ENCODE assay signal across 8 cellular contexts in the genomic region with DNA sequence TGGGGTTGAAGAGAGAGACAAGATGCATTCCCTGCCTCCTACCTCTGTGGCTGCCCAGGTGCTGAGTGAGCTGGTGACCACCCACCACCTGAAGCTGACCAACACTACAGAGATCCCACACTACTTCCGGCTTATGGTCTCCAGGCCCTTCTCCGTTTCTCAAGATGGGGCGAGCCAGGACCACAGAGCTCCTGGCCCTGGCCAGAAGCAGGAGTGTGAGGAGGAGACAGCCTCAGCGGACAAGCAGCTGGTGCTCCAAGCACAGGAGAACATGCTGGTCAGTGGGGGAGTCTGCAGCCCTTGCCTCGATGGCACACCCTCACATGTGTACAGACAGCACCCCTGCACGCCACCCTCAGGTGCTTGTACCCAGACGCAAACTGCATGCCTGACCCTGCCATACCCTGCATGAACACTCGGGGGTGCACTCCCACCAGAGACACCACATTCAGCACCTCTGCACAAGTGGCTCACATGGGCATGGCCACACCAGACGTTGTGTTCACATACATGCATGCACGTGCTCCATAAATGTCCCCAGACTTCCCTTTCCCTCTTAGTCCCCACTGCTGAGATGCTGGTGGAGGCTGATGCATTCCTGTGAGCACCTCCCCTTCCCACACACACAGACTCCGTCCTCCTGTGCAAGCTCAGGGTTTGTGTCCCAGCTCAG. TPM values are rescaled to one million over a fixed set of nuclear protein-coding genes. Genes with fewer than 3 reads are reported as not detected.
DNase-seq lines count a peak whose midpoint lies in the region; ATAC-seq and TF ChIP-seq lines count a peak whose summit lies in the region.

No MANE protein-coding gene starts in this region.

- peak overlapping the region; percentile 11 for H3K4me3 Mint-ChIP-seq in neural progenitor cell

- H3K4me3 ChIP-seq in esophagus squamous epithelium (no peak overlapping the region), neural progenitor cell (no peak overlapping the region), thoracic aorta (no peak overlapping the region)

- no peaks in the 10 kb centered on the region for H4K20me1 ChIP-seq in neural progenitor cell (ENCODE audit: low read depth)

- no peak overlapping the region for H3K4me2 ChIP-seq in neural progenitor cell

- H2AFZ ChIP-seq in neural progenitor cell (replicated peaks): no peak overlapping the region

- no peaks in the 10 kb centered on the region for H3K9me3 Mint-ChIP-seq in neural progenitor cell

- H3K27me3 Mint-ChIP-seq in neural progenitor cell (ENCODE audit: insufficient read depth, low read depth): peaks cover 6% of the 10 kb centered on the region

- no peak overlapping the region for H3K27ac Mint-ChIP-seq in neural progenitor cell

- H3K4me1 ChIP-seq in esophagus squamous epithelium: no peaks in the 10 kb centered on the region
- no peaks in the 10 kb centered on the region for H3K4me1 ChIP-seq in neural progenitor cell
- H3K4me1 ChIP-seq in thoracic aorta (ENCODE audit: control insufficient read depth in 1 of 2, low read depth in 2 of 2): no peaks in the 10 kb centered on the region

- H3K27ac ChIP-seq in esophagus squamous epithelium (no peak overlapping the region), neural progenitor cell (no peak overlapping the region), thoracic aorta (no peak overlapping the region)

- intact Hi-C loops in esophagus squamous epithelium (cut with DNase I): loop anchor here (10.0 kb wide), 2 partner anchors 73 to 357 kb away; no protein-coding TSS in a partner anchor

- H3K4me1 Mint-ChIP-seq in neural progenitor cell: no peaks in the 10 kb centered on the region

- peak; percentile 62 for DNase-seq in activated gamma-delta T cell treated with Interleukin-2 at 50 U/mL for 16 hours
- DNase-seq in activated gamma-delta T cell (lab: John Stamatoyannopoulos, UW): no peak
- peak; percentile 20 to 48 for DNase-seq in NOMO-1 (lab: John Stamatoyannopoulos, UW; ENCODE audit: unreplicated experiment in 2 of 2)
- peak; percentile 67 for DNase-seq in activated CD8-positive, alpha-beta memory T cell treated with anti-CD3 and anti-CD28 coated beads, Interleukin-2, amount 50 U/mL, for 4 hours
- DNase-seq in esophagus squamous epithelium (lab: John Stamatoyannopoulos, UW): peak; percentile 7
- DNase-seq in neural progenitor cell (ENCODE audit: low spot score): peak; percentile 58
- no peak for DNase-seq in thoracic aorta (ENCODE audit: low spot score)

- no peaks in the 10 kb centered on the region for H3K9me3 ChIP-seq in esophagus squamous epithelium
- H3K9me3 ChIP-seq in neural progenitor cell (ENCODE audit: low read depth): no peaks in the 10 kb centered on the region
- H3K9me3 ChIP-seq in thoracic aorta: no peaks in the 10 kb centered on the region

- H3K36me3 ChIP-seq in esophagus squamous epithelium: peaks cover 24 to 35% (median 25%) of the 10 kb centered on the region in 3 donors
- H3K36me3 ChIP-seq in neural progenitor cell: no peaks in the 10 kb centered on the region
- peaks cover 10% of the 10 kb centered on the region for H3K36me3 ChIP-seq in thoracic aorta

- TF ChIP-seq CTCF in esophagus squamous epithelium (IDR thresholded peaks at IDR 0.05) (peak; percentile 53 to 88 (median 73)), neural progenitor cell (IDR thresholded peaks at IDR 0.05) (peak; percentile 61), thoracic aorta (IDR thresholded peaks at IDR 0.05) (peak; percentile 72)

- no peak overlapping the region for H3K9ac ChIP-seq in neural progenitor cell

- no peak for TF ChIP-seq POLR2A in esophagus squamous epithelium (IDR thresholded peaks at IDR 0.05)

- peaks cover 10% of the 10 kb centered on the region for H3K36me3 Mint-ChIP-seq in neural progenitor cell

- H3F3A ChIP-seq in neural progenitor cell (ENCODE audit: low read depth): no peaks in the 10 kb centered on the region

- H3K27me3 ChIP-seq in esophagus squamous epithelium (no peaks in the 10 kb centered on the region), neural progenitor cell (no peaks in the 10 kb centered on the region), thoracic aorta (replicated peaks; ENCODE audit: insufficient read depth) (no peaks in the 10 kb centered on the region)

- ATAC-seq in HG02798 (IDR thresholded peaks at IDR 0.05; ENCODE audit: poor library complexity, unreplicated experiment) (peak; percentile 70), thoracic aorta (ENCODE audit: insufficient number of reproducible peaks, low FRiP score, low read depth) (no peak)

- H3K79me2 ChIP-seq in neural progenitor cell (ENCODE audit: low read depth): no peaks in the 10 kb centered on the region

- WGBS in esophagus squamous epithelium, 2 donors: 22 to 36% methylated on average over 4 to 8 of the region's 11 CpGs

RNA-seq across cellular contexts. Expression of a gene that starts 19.0 kb away (rescaled TPM):
- total RNA-seq in esophagus squamous epithelium (10 to 100 TPM; 63.5 to 75.2 (median 68.7) TPM), neural progenitor cell (ENCODE audit: low replicate concordance) (3.3 and 13.3 TPM in 2 replicates), thoracic aorta (10 to 100 TPM; 34.8 to 37.6 TPM)

RNA-seq across cellular contexts. Expression of a gene that starts 20.6 kb away (rescaled TPM):
- total RNA-seq in esophagus squamous epithelium (10 to 100 TPM; 42.5 to 77.1 (median 60.2) TPM), neural progenitor cell (ENCODE audit: low replicate concordance) (3.1 and 5.5 TPM in 2 replicates), thoracic aorta (10 to 100 TPM; 27.8 to 49.7 TPM)

RNA-seq across cellular contexts. Expression of a gene that starts 47.5 kb away (rescaled TPM):
- total RNA-seq in esophagus squamous epithelium (10 to 100 TPM; 28.8 to 48.2 (median 37.6) TPM), neural progenitor cell (ENCODE audit: low replicate concordance) (60.2 and 65.8 TPM in 2 replicates), thoracic aorta (10 to 100 TPM; 30.5 to 31.0 TPM)

Comparison
In these comparisons a context has a peak if more than half of its experiments do, and no peak if none do; other contexts are left out.
1. DNase-seq: peak in activated gamma-delta T cell treated with Interleukin-2 at 50 U/mL for 16 hours (single experiment), NOMO-1 (2 of 2), activated CD8-positive, alpha-beta memory T cell treated with anti-CD3 and anti-CD28 coated beads, Interleukin-2, amount 50 U/mL, for 4 hours (single experiment), esophagus squamous epithelium (single experiment) and neural progenitor cell (single experiment); none in activated gamma-delta T cell (single experiment) and thoracic aorta (single experiment).
2. Peak in every context shown above with its lines, with median percentiles within 50 percentile points of each other: CTCF ChIP-seq.